Comparison of ENCODE assay signal across 25 cellular contexts in the genomic region with DNA sequence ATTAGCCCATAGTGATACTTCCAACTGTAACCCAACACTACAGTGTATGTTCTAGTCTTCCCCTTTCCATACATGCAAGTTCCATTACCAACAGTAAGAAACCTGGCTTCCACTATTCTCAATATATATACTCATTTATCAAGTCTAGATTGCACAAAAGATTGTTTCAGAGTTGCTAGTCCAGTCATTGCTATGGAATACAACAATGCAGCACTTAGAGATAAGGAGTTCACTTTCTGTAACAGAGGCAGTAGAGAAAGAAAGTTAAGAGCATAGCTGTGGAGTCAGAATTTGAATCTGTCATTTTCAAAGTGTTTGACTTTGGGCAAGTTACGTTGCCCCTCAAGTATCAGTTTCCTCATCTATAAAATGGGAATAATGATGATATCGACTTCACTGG.
DNase-seq lines count a peak whose midpoint lies in the region; ATAC-seq and TF ChIP-seq lines count a peak whose summit lies in the region.
"Had no signal": no experiment of that assay in that cellular context is flagged by ENCODE, and none has a peak within 500 bp of the region (broad histone marks: within the 10 kb centered on the region; RNA-seq: fewer than 3 reads in every experiment).

No MANE protein-coding gene starts in this region.

- ATAC-seq in activated naive CD8-positive, alpha-beta T cell treated with anti-CD3 and anti-CD28 coated beads, Interleukin-2, amount 50 U/mL, for 24 hours: no peak
- ATAC-seq in gastrocnemius medialis: no peak
- ATAC-seq in Right ventricle myocardium superior (ENCODE audit: poor library complexity): no peak
- ATAC-seq: HCT116, K562, T-helper 17 cell had no signal

- no peaks in the 10 kb centered on the region for H3K4me1 ChIP-seq in gastrocnemius medialis
- H3K4me1 ChIP-seq: breast epithelium, tibial nerve had no signal

- peaks cover 10% of the 10 kb centered on the region for H3K36me3 Mint-ChIP-seq in activated naive CD8-positive, alpha-beta T cell
- H3K36me3 Mint-ChIP-seq in activated naive CD8-positive, alpha-beta T cell treated with anti-CD3 and anti-CD28 coated beads, Interleukin-2, amount 50 U/mL, for 24 hours (ENCODE audit: low read depth): peaks cover 24% of the 10 kb centered on the region
- H3K36me3 Mint-ChIP-seq in activated CD4-positive, alpha-beta memory T cell treated with anti-CD3 and anti-CD28 coated beads for 36 hours: peaks cover 18% of the 10 kb centered on the region

- in situ Hi-C loops in gastrocnemius medialis (cut with MboI; ENCODE audit: low sequenced_read_pairs in 4 of 4) (no loop called here), KBM-7 (cut with MboI; ENCODE audit: low pct_unique_long_range_greater_than_20kb, low sequenced_read_pairs) (no loop called here)

- peak overlapping the region; percentile 16 for H3K27ac Mint-ChIP-seq in activated naive CD8-positive, alpha-beta T cell
- no peak overlapping the region for H3K27ac Mint-ChIP-seq in activated naive CD8-positive, alpha-beta T cell treated with anti-CD3 and anti-CD28 coated beads, Interleukin-2, amount 50 U/mL, for 24 hours
- peak overlapping the region; percentile 64 for H3K27ac Mint-ChIP-seq in activated CD4-positive, alpha-beta memory T cell treated with anti-CD3 and anti-CD28 coated beads for 36 hours
- H3K27ac Mint-ChIP-seq: nephron progenitor cell, T-helper 17 cell had no signal

- H3K36me3 ChIP-seq in gastrocnemius medialis: no peaks in the 10 kb centered on the region
- H3K36me3 ChIP-seq: BLaER1, breast epithelium, MG63, ovary, tibial nerve had no signal

- TF ChIP-seq CTCF in fibroblast of pulmonary artery (IDR thresholded peaks at IDR 0.05; ENCODE audit: low read length, missing control alignments) (no peak), gastrocnemius medialis (IDR thresholded peaks at IDR 0.05 in 4 of 5, conservative IDR thresholded peaks at IDR 0.05 in 1 of 5) (no peak)

- H3K27ac ChIP-seq in gastrocnemius medialis: no peak overlapping the region
- H3K27ac ChIP-seq: BLaER1, breast epithelium, epithelial cell of prostate, ovary, RWPE1, tibial nerve had no signal

- peaks cover 59% of the 10 kb centered on the region for H3K4me1 Mint-ChIP-seq in activated naive CD8-positive, alpha-beta T cell (ENCODE audit: low read depth)
- H3K4me1 Mint-ChIP-seq in activated naive CD8-positive, alpha-beta T cell treated with anti-CD3 and anti-CD28 coated beads, Interleukin-2, amount 50 U/mL, for 24 hours: peaks cover 53% of the 10 kb centered on the region
- peaks cover 66% of the 10 kb centered on the region for H3K4me1 Mint-ChIP-seq in activated CD4-positive, alpha-beta memory T cell treated with anti-CD3 and anti-CD28 coated beads for 36 hours (ENCODE audit: low read depth)
- H3K4me1 Mint-ChIP-seq: nephron progenitor cell had no signal

- H3K4me3 ChIP-seq in fibroblast of pulmonary artery (replicated peaks; ENCODE audit: low read depth, low read length): no peak overlapping the region
- no peak overlapping the region for H3K4me3 ChIP-seq in gastrocnemius medialis
- H3K4me3 ChIP-seq: BLaER1, breast epithelium, K562, MG63, ovary, tibial nerve had no signal

- CTCF ChIA-PET in activated CD4-positive, alpha-beta memory T cell treated with anti-CD3 and anti-CD28 coated beads for 36 hours (lab: Charles Lee): no interaction called here

- peaks cover 8% of the 10 kb centered on the region for H3K9me3 Mint-ChIP-seq in activated naive CD8-positive, alpha-beta T cell (ENCODE audit: low read depth)
- H3K9me3 Mint-ChIP-seq in activated naive CD8-positive, alpha-beta T cell treated with anti-CD3 and anti-CD28 coated beads, Interleukin-2, amount 50 U/mL, for 24 hours: peaks cover 32% of the 10 kb centered on the region
- peaks cover 18% of the 10 kb centered on the region for H3K9me3 Mint-ChIP-seq in activated CD4-positive, alpha-beta memory T cell treated with anti-CD3 and anti-CD28 coated beads for 36 hours

- no peak for TF ChIP-seq POLR2A in gastrocnemius medialis (IDR thresholded peaks at IDR 0.05)

- DNase-seq in activated naive CD8-positive, alpha-beta T cell treated with anti-CD3 and anti-CD28 coated beads, Interleukin-2, amount 50 U/mL, for 24 hours: no peak
- DNase-seq in activated CD4-positive, alpha-beta memory T cell treated with anti-CD3 and anti-CD28 coated beads for 36 hours: no peak
- peak; percentile 46 for DNase-seq in fibroblast of pulmonary artery (ENCODE audit: low read depth)
- no peak for DNase-seq in gastrocnemius medialis
- no peak for DNase-seq in Right ventricle myocardium superior
- no peak for DNase-seq in KBM-7
- DNase-seq: activated CD4-positive, CD25-positive, alpha-beta regulatory T cell treated with anti-CD3 and anti-CD28 coated beads, Interleukin-2, amount 50 U/mL, for 72 hours; amniotic stem cell; DMS79 treated with DMSO at 0.1 percent for 48 hours; effector CD4-positive, alpha-beta T cell; MG63; NCI-H2081; NCI-H748 treated with DMSO at 0.1 percent for 48 hours; nephron progenitor cell; ovary; small intestine; T-helper 17 cell had no signal

- no peaks in the 10 kb centered on the region for H3K9me3 ChIP-seq in gastrocnemius medialis
- H3K9me3 ChIP-seq: ovary had no signal

- H3K27me3 Mint-ChIP-seq in activated naive CD8-positive, alpha-beta T cell: no peaks in the 10 kb centered on the region
- H3K27me3 Mint-ChIP-seq in activated naive CD8-positive, alpha-beta T cell treated with anti-CD3 and anti-CD28 coated beads, Interleukin-2, amount 50 U/mL, for 24 hours: no peaks in the 10 kb centered on the region
- no peaks in the 10 kb centered on the region for H3K27me3 Mint-ChIP-seq in activated CD4-positive, alpha-beta memory T cell treated with anti-CD3 and anti-CD28 coated beads for 36 hours
- H3K27me3 Mint-ChIP-seq: T-helper 17 cell had no signal

- H3K4me3 Mint-ChIP-seq in activated naive CD8-positive, alpha-beta T cell: no peak overlapping the region
- no peak overlapping the region for H3K4me3 Mint-ChIP-seq in activated naive CD8-positive, alpha-beta T cell treated with anti-CD3 and anti-CD28 coated beads, Interleukin-2, amount 50 U/mL, for 24 hours
- H3K4me3 Mint-ChIP-seq in activated CD4-positive, alpha-beta memory T cell treated with anti-CD3 and anti-CD28 coated beads for 36 hours: no peak overlapping the region
- H3K4me3 Mint-ChIP-seq: nephron progenitor cell, T-helper 17 cell had no signal

- intact Hi-C loops in activated CD4-positive, alpha-beta memory T cell treated with anti-CD3 and anti-CD28 coated beads for 36 hours (cut with micrococcal nuclease): no loop called here
- intact Hi-C loops in gastrocnemius medialis (cut with DNase I; ENCODE audit: low total_unique reads): no loop called here
- intact Hi-C loops in Right ventricle myocardium superior (cut with DNase I): no loop called here

- POLR2A ChIA-PET in activated CD4-positive, alpha-beta memory T cell treated with anti-CD3 and anti-CD28 coated beads for 36 hours (lab: Charles Lee): no interaction called here

- no peaks in the 10 kb centered on the region for H3K27me3 ChIP-seq in gastrocnemius medialis
- H3K27me3 ChIP-seq: BLaER1, breast epithelium, MG63, ovary, tibial nerve had no signal
